In genomic region chr6:142336183-142336582, GRCh38 we compare ENCODE assay signal across 23 cellular contexts.
"Had no signal": no experiment of that assay in that cellular context is flagged by ENCODE, and none has a peak within 500 bp of the region (broad histone marks: within the 10 kb centered on the region; RNA-seq: fewer than 3 reads in every experiment).

No MANE protein-coding gene starts in this region.

- H3K4me3 ChIP-seq: esophagus squamous epithelium, heart right ventricle, left ventricle myocardium inferior, lower lobe of right lung, ovary, stomach, thyroid gland had no signal

- H3K4me3 Mint-ChIP-seq: effector memory CD8-positive, alpha-beta T cell; naive thymus-derived CD8-positive, alpha-beta T cell; nephron progenitor cell; stimulated activated effector memory CD8-positive, alpha-beta T cell treated with anti-CD3 and anti-CD28 coated beads, Interleukin-12 subunit alpha, Interleukin-12 subunit beta, amount 100 ng/mL, for 72 hours had no signal

- H3K27me3 Mint-ChIP-seq: effector memory CD8-positive, alpha-beta T cell; naive thymus-derived CD8-positive, alpha-beta T cell had no signal

- H3K4me1 ChIP-seq: heart right ventricle, left ventricle myocardium inferior, lower lobe of right lung, stomach, thyroid gland had no signal

- H3K9me3 Mint-ChIP-seq: effector memory CD8-positive, alpha-beta T cell; naive thymus-derived CD8-positive, alpha-beta T cell; nephron progenitor cell; stimulated activated effector memory CD8-positive, alpha-beta T cell treated with anti-CD3 and anti-CD28 coated beads, Interleukin-12 subunit alpha, Interleukin-12 subunit beta, amount 100 ng/mL, for 72 hours had no signal

- H3K36me3 Mint-ChIP-seq: naive thymus-derived CD8-positive, alpha-beta T cell; stimulated activated effector memory CD8-positive, alpha-beta T cell treated with anti-CD3 and anti-CD28 coated beads, Interleukin-12 subunit alpha, Interleukin-12 subunit beta, amount 100 ng/mL, for 72 hours had no signal

- H3K27ac Mint-ChIP-seq: effector memory CD8-positive, alpha-beta T cell; naive thymus-derived CD8-positive, alpha-beta T cell; stimulated activated effector memory CD8-positive, alpha-beta T cell treated with anti-CD3 and anti-CD28 coated beads, Interleukin-12 subunit alpha, Interleukin-12 subunit beta, amount 100 ng/mL, for 72 hours had no signal

- H3K27ac ChIP-seq: esophagus squamous epithelium, heart right ventricle, left ventricle myocardium inferior, lower lobe of right lung, ovary, stomach, thyroid gland had no signal

- ATAC-seq: effector memory CD8-positive, alpha-beta T cell; heart right ventricle; left cardiac atrium; lower lobe of right lung; naive thymus-derived CD8-positive, alpha-beta T cell; sciatic nerve; stimulated activated effector memory CD8-positive, alpha-beta T cell treated with anti-CD3 and anti-CD28 coated beads, Interleukin-12 subunit alpha, Interleukin-12 subunit beta, amount 100 ng/mL, for 72 hours had no signal

- DNase-seq: cortex of kidney; effector memory CD8-positive, alpha-beta T cell; erythroblast; esophagus squamous epithelium; foreskin melanocyte; glutamatergic neuron; heart right ventricle; hippocampal formation; left cardiac atrium; left ventricle myocardium inferior; lower lobe of right lung; naive thymus-derived CD8-positive, alpha-beta T cell; nephron progenitor cell; occipital lobe; ovary; stimulated activated CD4-positive, alpha-beta T cell treated with anti-CD3 and anti-CD28 coated beads, Interleukin-2, amount 100 ng/mL, for 24 hours; stimulated activated CD4-positive, alpha-beta T cell treated with anti-CD3 and anti-CD28 coated beads, Interleukin-4, amount 100 ng/mL, for 24 hours; stimulated activated naive CD4-positive, alpha-beta T cell treated with Interleukin-2 at 50 U/mL for 16 hours; stomach; thyroid gland; trophoblast cell had no signal

- H3K27me3 ChIP-seq: esophagus squamous epithelium, heart right ventricle, ovary, stomach, thyroid gland had no signal

- H3K4me1 Mint-ChIP-seq: stimulated activated effector memory CD8-positive, alpha-beta T cell treated with anti-CD3 and anti-CD28 coated beads, Interleukin-12 subunit alpha, Interleukin-12 subunit beta, amount 100 ng/mL, for 72 hours had no signal

- H3K36me3 ChIP-seq: esophagus squamous epithelium, heart right ventricle, left ventricle myocardium inferior, lower lobe of right lung, ovary, stomach, thyroid gland had no signal

- H3K9me3 ChIP-seq: esophagus squamous epithelium, heart right ventricle, left ventricle myocardium inferior, lower lobe of right lung, ovary, stomach, thyroid gland had no signal
